1 cellular context compared by ENCODE assay signal in genomic region chr12:106107566-106107965, GRCh38.
TF ChIP-seq lines count a peak whose summit lies in the region.

No MANE protein-coding gene starts in this region.

TF ChIP-seq in HepG2, 621 proteins besides CTCF, POLR2A, EP300 and RAD21 (continued from another document):
- no peak for TF ChIP-seq HMGXB3 (CRISPR knock-in tag; IDR thresholded peaks at IDR 0.05; ENCODE audit: borderline replicate concordance)
- TF ChIP-seq ZFP37 (CRISPR knock-in tag; IDR thresholded peaks at IDR 0.05; ENCODE audit: borderline replicate concordance) = no peak
- TF ChIP-seq EHMT2 (IDR thresholded peaks at IDR 0.05; ENCODE audit: borderline replicate concordance, low read depth, low read length) = no peak
- TF ChIP-seq NCOA2 (CRISPR knock-in tag; IDR thresholded peaks at IDR 0.05) = no peak
- TF ChIP-seq TCF7L2 (IDR thresholded peaks at IDR 0.05; ENCODE audit: low read depth, low read length) = no peak
